In the genomic region with DNA sequence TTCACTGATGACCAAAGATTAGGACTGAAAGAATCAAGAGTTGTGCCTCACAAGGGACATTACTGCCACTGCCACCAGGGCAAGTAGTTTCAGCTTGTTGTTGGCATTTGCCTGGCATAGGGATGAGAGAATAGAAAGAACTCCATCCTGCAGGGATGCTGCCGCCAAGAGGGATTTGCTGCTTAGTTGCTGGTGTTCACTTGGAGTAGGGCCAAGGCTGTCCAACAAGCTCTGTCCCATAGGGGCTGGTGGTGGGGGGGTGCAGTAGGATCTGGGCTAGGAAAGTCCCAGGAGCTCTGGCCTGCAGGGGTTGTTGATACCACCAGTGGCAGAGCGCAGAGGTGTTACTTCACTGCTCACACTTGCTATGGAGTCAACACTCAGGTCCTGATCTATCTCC, we compare ENCODE assay signal across 28 cellular contexts.
"Had no signal": no experiment of that assay in that cellular context is flagged by ENCODE, and none has a peak within 500 bp of the region (broad histone marks: within the 10 kb centered on the region; RNA-seq: fewer than 3 reads in every experiment).

No MANE protein-coding gene starts in this region.

- H3K4me2 ChIP-seq: KMS-11 had no signal

- H3K27ac ChIP-seq: ascending aorta, cardiac muscle cell, KMS-11, Peyer's patch, VCaP had no signal

- H3K9ac ChIP-seq: KMS-11 had no signal

- H3K27me3 ChIP-seq: ascending aorta, Peyer's patch had no signal

- H3K36me3 ChIP-seq: ascending aorta, cardiac muscle cell, Peyer's patch had no signal

- DNase-seq: activated B cell treated with CpG ODN at 0.5 μM for 24 hours; activated CD4-positive, alpha-beta memory T cell treated with anti-CD3 and anti-CD28 coated beads, Interleukin-2, amount 10 ng/mL, durations not matched to agents 7 days and 5 days; activated CD4-positive, alpha-beta T cell treated with anti-CD3 and anti-CD28 coated beads for 4 hours; activated CD4-positive, alpha-beta T cell treated with anti-CD3 and anti-CD28 coated beads, Interleukin-2, amount 50 U/mL, for 1 hour; activated CD4-positive, CD25-positive, alpha-beta regulatory T cell treated with anti-CD3 and anti-CD28 coated beads, Interleukin-2, amount 50 U/mL, for 72 hours; activated gamma-delta T cell; activated naive CD4-positive, alpha-beta T cell treated with Interleukin-2 at 50 U/mL for 16 hours; activated naive CD8-positive, alpha-beta T cell treated with anti-CD3 and anti-CD28 coated beads, Interleukin-2, amount 10 ng/mL, durations not matched to agents 7 days and 5 days; activated T-cell treated with anti-CD3 and anti-CD28 coated beads, Interleukin-2, amount 50 U/mL, for 24 hours; amygdala; MM.1S; MV-4-11; NCI-H1092; NCI-H1436 treated with DMSO at 0.1 percent for 48 hours; NCI-H1694 treated with DMSO at 0.1 percent for 48 hours; NCI-H2029; NCI-H345; NCI-H524 treated with DMSO at 0.1 percent for 48 hours; Peyer's patch; RPMI8226; SW 1271; T-helper 1 cell; T-helper 2 cell; T-helper 9 cell had no signal

- H3K4me3 ChIP-seq: ascending aorta, cardiac muscle cell, Peyer's patch had no signal

- H3K9me3 ChIP-seq: ascending aorta, Peyer's patch had no signal
